In genomic region chr1:69305621-69306020, GRCh38 we compare ENCODE assay signal across 2 cellular contexts.
TF ChIP-seq lines count a peak whose summit lies in the region.

No MANE protein-coding gene starts in this region.

TF ChIP-seq in SK-N-SH, 30 proteins besides CTCF, POLR2A, EP300 and RAD21 (continued from another document):
- no peak for TF ChIP-seq IRF3 (IDR thresholded peaks at IDR 0.05; ENCODE audit: low read depth, low read length)

TF ChIP-seq in SK-N-SH treated with all-trans-retinoic acid at 6 μM for 48 hours, 23 proteins besides CTCF, POLR2A, EP300 and RAD21 (continued from another document):
- TF ChIP-seq POU6F1 (CRISPR knock-in tag; IDR thresholded peaks at IDR 0.05; ENCODE audit: borderline replicate concordance, low read depth), result no peak
- no peak for TF ChIP-seq TSHZ2 (CRISPR knock-in tag; IDR thresholded peaks at IDR 0.05)
- TF ChIP-seq PATZ1 (CRISPR knock-in tag; IDR thresholded peaks at IDR 0.05; ENCODE audit: borderline replicate concordance), result no peak
- TF ChIP-seq OSR1 (CRISPR knock-in tag; IDR thresholded peaks at IDR 0.05), result no peak
TF ChIP-seq in SK-N-SH treated with all-trans-retinoic acid at 6 μM for 48 hours: peak in this region for 0.
